Comparison of ENCODE assay signal across 2 cellular contexts in the genomic region with DNA sequence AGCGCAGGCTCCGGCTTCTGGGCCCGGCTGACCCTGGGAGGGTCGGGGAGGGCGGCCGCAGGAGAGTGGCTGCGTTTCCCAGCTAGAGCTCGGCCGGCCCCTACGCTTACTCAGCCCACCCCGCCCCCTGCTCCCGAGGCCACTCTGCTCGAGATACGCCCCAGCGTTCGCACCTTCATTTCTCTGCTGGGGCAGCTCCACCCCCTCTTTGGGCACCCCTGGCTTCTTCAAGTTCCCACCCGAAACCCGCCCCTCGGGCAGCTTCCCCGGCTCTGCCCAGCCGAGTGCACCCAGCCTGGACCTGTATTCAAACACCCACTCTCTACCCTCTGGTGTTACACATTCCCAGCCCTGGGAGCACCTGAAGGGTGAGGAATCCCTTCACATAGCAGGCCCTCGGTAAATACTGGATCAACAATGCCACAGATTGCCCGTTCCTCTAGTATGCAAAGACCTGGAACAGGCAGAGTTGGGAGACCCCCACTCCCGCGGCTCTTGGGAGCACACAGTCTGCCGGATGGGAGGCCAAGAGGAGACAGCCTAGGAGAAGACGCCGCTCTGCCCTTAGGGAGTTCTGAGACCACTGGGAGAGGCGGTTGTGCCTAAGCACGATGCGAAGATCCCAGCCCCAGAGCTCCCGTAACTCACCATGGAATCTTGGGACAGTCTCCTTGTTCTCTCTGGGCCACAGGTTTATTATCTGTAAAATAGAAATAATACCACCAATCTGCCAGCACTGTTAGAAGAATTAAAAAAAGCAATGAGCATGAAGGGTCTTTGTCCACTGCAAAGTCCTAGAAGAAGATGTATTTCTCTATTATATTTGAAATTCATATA.
TF ChIP-seq lines count a peak whose summit lies in the region.

No MANE protein-coding gene starts in this region.

TF ChIP-seq in endothelial cell of umbilical vein, 7 proteins besides CTCF, POLR2A, EP300 and RAD21:
- no peak for TF ChIP-seq POLR2AphosphoS5 (IDR thresholded peaks at IDR 0.05; ENCODE audit: insufficient read depth, low read depth, low read length)
- no peak for TF ChIP-seq JUN (IDR thresholded peaks at IDR 0.05; ENCODE audit: borderline replicate concordance, insufficient read depth, insufficient read length, low read depth)
- no peak for TF ChIP-seq MYC (IDR thresholded peaks at IDR 0.05; ENCODE audit: low read depth, low read length)
- no peak for TF ChIP-seq FOS (IDR thresholded peaks at IDR 0.05; ENCODE audit: borderline replicate concordance, insufficient read depth, low read length)
- TF ChIP-seq EZH2 (IDR thresholded peaks at IDR 0.05; ENCODE audit: borderline replicate concordance, low read depth, low read length, severe bottlenecking) = no peak
- TF ChIP-seq, protein P1, sequence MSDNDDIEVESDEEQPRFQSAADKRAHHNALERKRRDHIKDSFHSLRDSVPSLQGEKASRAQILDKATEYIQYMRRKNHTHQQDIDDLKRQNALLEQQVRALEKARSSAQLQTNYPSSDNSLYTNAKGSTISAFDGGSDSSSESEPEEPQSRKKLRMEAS (IDR thresholded peaks at IDR 0.05; ENCODE audit: insufficient read depth, insufficient read length) = no peak

TF ChIP-seq in neural cell, 6 proteins besides CTCF, POLR2A, EP300 and RAD21:
- no peak for TF ChIP-seq SMC3 (conservative IDR thresholded peaks at IDR 0.05; ENCODE audit: poor library complexity)
- TF ChIP-seq, protein P2, sequence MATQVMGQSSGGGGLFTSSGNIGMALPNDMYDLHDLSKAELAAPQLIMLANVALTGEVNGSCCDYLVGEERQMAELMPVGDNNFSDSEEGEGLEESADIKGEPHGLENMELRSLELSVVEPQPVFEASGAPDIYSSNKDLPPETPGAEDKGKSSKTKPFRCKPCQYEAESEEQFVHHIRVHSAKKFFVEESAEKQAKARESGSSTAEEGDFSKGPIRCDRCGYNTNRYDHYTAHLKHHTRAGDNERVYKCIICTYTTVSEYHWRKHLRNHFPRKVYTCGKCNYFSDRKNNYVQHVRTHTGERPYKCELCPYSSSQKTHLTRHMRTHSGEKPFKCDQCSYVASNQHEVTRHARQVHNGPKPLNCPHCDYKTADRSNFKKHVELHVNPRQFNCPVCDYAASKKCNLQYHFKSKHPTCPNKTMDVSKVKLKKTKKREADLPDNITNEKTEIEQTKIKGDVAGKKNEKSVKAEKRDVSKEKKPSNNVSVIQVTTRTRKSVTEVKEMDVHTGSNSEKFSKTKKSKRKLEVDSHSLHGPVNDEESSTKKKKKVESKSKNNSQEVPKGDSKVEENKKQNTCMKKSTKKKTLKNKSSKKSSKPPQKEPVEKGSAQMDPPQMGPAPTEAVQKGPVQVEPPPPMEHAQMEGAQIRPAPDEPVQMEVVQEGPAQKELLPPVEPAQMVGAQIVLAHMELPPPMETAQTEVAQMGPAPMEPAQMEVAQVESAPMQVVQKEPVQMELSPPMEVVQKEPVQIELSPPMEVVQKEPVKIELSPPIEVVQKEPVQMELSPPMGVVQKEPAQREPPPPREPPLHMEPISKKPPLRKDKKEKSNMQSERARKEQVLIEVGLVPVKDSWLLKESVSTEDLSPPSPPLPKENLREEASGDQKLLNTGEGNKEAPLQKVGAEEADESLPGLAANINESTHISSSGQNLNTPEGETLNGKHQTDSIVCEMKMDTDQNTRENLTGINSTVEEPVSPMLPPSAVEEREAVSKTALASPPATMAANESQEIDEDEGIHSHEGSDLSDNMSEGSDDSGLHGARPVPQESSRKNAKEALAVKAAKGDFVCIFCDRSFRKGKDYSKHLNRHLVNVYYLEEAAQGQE (IDR thresholded peaks at IDR 0.05; ENCODE audit: borderline replicate concordance) = no peak
